Comparison of ENCODE assay signal across 17 cellular contexts in genomic region chr1:242455052-242455361, GRCh38.
A peak's percentile ranks its signal among the peaks of the same experiment; 100 is the strongest.
DNase-seq lines count a peak whose midpoint lies in the region; ATAC-seq and TF ChIP-seq lines count a peak whose summit lies in the region.
"Had no signal": no experiment of that assay in that cellular context is flagged by ENCODE, and none has a peak within 500 bp of the region (broad histone marks: within the 10 kb centered on the region; RNA-seq: fewer than 3 reads in every experiment).

No MANE protein-coding gene starts in this region.

- H3K4me3 ChIP-seq in PC-9 = no peak overlapping the region
- H3K4me3 ChIP-seq: GM12878, HAP-1 had no signal

- H3K4me3 Mint-ChIP-seq in neural crest cell = no peak overlapping the region
- H3K4me3 Mint-ChIP-seq: CD8-positive, alpha-beta memory T cell; T-cell had no signal

- CTCF ChIA-PET in PC-9 (lab: Charles Lee) = no interaction called here

- no TSS peak for BruUV-seq in PC-9 (replicated peaks; lab: Mats Ljungman, UMichigan)

- no peak overlapping the region for H2AFZ ChIP-seq in PC-9

- no peaks in the 10 kb centered on the region for H3K9me3 Mint-ChIP-seq in neural crest cell
- H3K9me3 Mint-ChIP-seq: CD8-positive, alpha-beta memory T cell; T-cell had no signal

- no peaks in the 10 kb centered on the region for H3K36me3 Mint-ChIP-seq in neural crest cell (ENCODE audit: low read depth)
- H3K36me3 Mint-ChIP-seq: CD8-positive, alpha-beta memory T cell; T-cell had no signal

- intact Hi-C loops in PC-9 (cut with micrococcal nuclease; ENCODE audit: unreplicated experiment) = loop anchor here (5.0 kb wide), 1 partner anchor 1842 kb away; no protein-coding TSS in a partner anchor

- H3K27me3 ChIP-seq in PC-9 (ENCODE audit: insufficient read depth, low read depth) = peaks cover 65% of the 10 kb centered on the region
- H3K27me3 ChIP-seq: BE2C had no signal

- no peaks in the 10 kb centered on the region for H3K4me1 ChIP-seq in PC-9 (replicated peaks; ENCODE audit: insufficient read depth)

- no peaks in the 10 kb centered on the region for H3K36me3 ChIP-seq in PC-9 (ENCODE audit: low read depth)
- H3K36me3 ChIP-seq: BE2C, HAP-1 had no signal

- H3F3A ChIP-seq in PC-9 (ENCODE audit: insufficient read depth, low read depth) = no peaks in the 10 kb centered on the region

- TF ChIP-seq CTCF in PC-9 (conservative IDR thresholded peaks at IDR 0.05) (peak; percentile 11; the same call in 1 of the 2 replicates), neural crest cell (conservative IDR thresholded peaks at IDR 0.05) (peak; percentile 9)

- DNase-seq in PC-9 (no peak), neural crest cell (ENCODE audit: low read depth, low spot score) (no peak), inferior parietal cortex (ENCODE audit: extremely low spot score) (no peak)
- DNase-seq in activated naive CD4-positive, alpha-beta T cell (lab: John Stamatoyannopoulos, UW) = no peak
- DNase-seq: CD8-positive, alpha-beta memory T cell; NCI-H187 treated with DMSO at 0.1 percent for 48 hours; Right ventricle myocardium superior; T-cell; T-helper 9 cell had no signal

- H3K27ac Mint-ChIP-seq in neural crest cell (ENCODE audit: unreplicated experiment) = no peak overlapping the region
- H3K27ac Mint-ChIP-seq: CD8-positive, alpha-beta memory T cell; T-cell had no signal

- H4K20me1 ChIP-seq in PC-9 (ENCODE audit: insufficient read depth) = no peaks in the 10 kb centered on the region

- no peaks in the 10 kb centered on the region for H3K4me1 Mint-ChIP-seq in neural crest cell
- H3K4me1 Mint-ChIP-seq: CD8-positive, alpha-beta memory T cell; T-cell had no signal

- no peaks in the 10 kb centered on the region for H3K9me2 ChIP-seq in PC-9 (ENCODE audit: insufficient read depth)
- H3K9me2 ChIP-seq: SK-N-SH had no signal

- ATAC-seq in GM18502 (IDR thresholded peaks at IDR 0.05; ENCODE audit: poor library complexity, unreplicated experiment) = peak; percentile 8
- peak; percentile 16 for ATAC-seq in HG03175 (IDR thresholded peaks at IDR 0.05; ENCODE audit: unreplicated experiment)
- ATAC-seq in HG02870 (IDR thresholded peaks at IDR 0.05; ENCODE audit: unreplicated experiment) = no peak
- no peak for ATAC-seq in GM21576 (IDR thresholded peaks at IDR 0.05; ENCODE audit: unreplicated experiment)
- ATAC-seq: T-cell had no signal

- H3K9me3 ChIP-seq in PC-9 (ENCODE audit: insufficient read depth, low read depth) = no peaks in the 10 kb centered on the region
- H3K9me3 ChIP-seq: BE2C, HAP-1, SK-N-SH had no signal

- POLR2A ChIA-PET in PC-9 (lab: Charles Lee; ENCODE audit: unreplicated experiment) = no interaction called here

- H3K27ac ChIP-seq in PC-9 = no peak overlapping the region

- H3K27me3 Mint-ChIP-seq in neural crest cell (ENCODE audit: low read depth) = peaks cover 2% of the 10 kb centered on the region

- H3K79me2 ChIP-seq in PC-9 (ENCODE audit: low read depth) = no peaks in the 10 kb centered on the region

- no peak overlapping the region for H3K4me2 ChIP-seq in PC-9
- H3K4me2 ChIP-seq: SK-N-SH had no signal

Comparison
In these comparisons a context has a peak if more than half of its experiments do, and no peak if none do; other contexts are left out.
1. ATAC-seq: peak in GM18502 (single experiment) and HG03175 (single experiment); none in HG02870 (single experiment) and GM21576 (single experiment).